Comparison of ENCODE assay signal across 17 cellular contexts in the genomic region with DNA sequence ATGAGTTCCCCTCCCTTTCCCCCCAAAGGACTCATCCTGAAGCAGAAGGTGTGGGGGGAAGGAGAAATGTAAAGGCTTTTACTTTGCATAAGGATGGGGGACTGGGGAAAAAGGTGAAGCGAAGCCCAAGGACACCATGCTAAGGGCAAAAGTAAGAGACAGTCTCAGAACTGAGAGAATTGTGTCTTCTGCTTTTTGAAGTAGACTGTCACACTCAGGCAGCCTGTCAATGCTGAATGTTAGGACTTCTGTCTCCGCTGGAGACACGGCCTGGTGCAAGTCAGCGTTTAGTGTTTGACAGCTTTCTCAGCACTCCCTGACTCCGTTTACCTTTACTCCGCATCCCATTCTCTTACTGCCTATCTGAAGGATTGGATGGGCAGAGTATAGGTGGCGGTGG.
"Had no signal": no experiment of that assay in that cellular context is flagged by ENCODE, and none has a peak within 500 bp of the region (broad histone marks: within the 10 kb centered on the region; RNA-seq: fewer than 3 reads in every experiment).

No MANE protein-coding gene starts in this region.

- H3K9me3 Mint-ChIP-seq: dendritic cell treated with granulocyte-macrophage colony-stimulating factor and Interleukin-4, amounts not matched to agents 40 ng/mL and 50 ng/mL, for 4 days; memory B cell; mesothelial cell of epicardium; natural killer cell had no signal

- H3K4me1 ChIP-seq: gastroesophageal sphincter, psoas muscle, right lobe of liver had no signal

- DNase-seq: esophagus squamous epithelium; foreskin fibroblast; glutamatergic neuron; islet precursor cell; left ventricle myocardium inferior; lower lobe of right lung; natural killer cell; psoas muscle; retina; stimulated activated CD4-positive, alpha-beta T cell treated with anti-CD3 and anti-CD28 coated beads, Interleukin-4, amount 100 ng/mL, for 1 hour; stimulated activated naive CD4-positive, alpha-beta T cell; trophoblast cell had no signal

- H3K9me3 ChIP-seq: esophagus squamous epithelium, gastroesophageal sphincter, left ventricle myocardium inferior, lower lobe of right lung, psoas muscle, right lobe of liver had no signal

- H3K27me3 ChIP-seq: esophagus squamous epithelium, gastroesophageal sphincter, right lobe of liver had no signal

- H3K4me3 Mint-ChIP-seq: dendritic cell treated with granulocyte-macrophage colony-stimulating factor and Interleukin-4, amounts not matched to agents 40 ng/mL and 50 ng/mL, for 4 days; memory B cell; mesothelial cell of epicardium; natural killer cell had no signal

- H3K4me3 ChIP-seq: esophagus squamous epithelium, gastroesophageal sphincter, left ventricle myocardium inferior, lower lobe of right lung, psoas muscle, right lobe of liver had no signal

- ATAC-seq: gastroesophageal sphincter, lower lobe of right lung, natural killer cell, psoas muscle, right lobe of liver had no signal

- H3K27ac Mint-ChIP-seq: dendritic cell treated with granulocyte-macrophage colony-stimulating factor and Interleukin-4, amounts not matched to agents 40 ng/mL and 50 ng/mL, for 4 days; memory B cell; mesothelial cell of epicardium; natural killer cell had no signal

- H3K4me1 Mint-ChIP-seq: memory B cell, mesothelial cell of epicardium had no signal

- H3K27ac ChIP-seq: esophagus squamous epithelium, gastroesophageal sphincter, left ventricle myocardium inferior, lower lobe of right lung, psoas muscle, right lobe of liver had no signal

- H3K27me3 Mint-ChIP-seq: dendritic cell treated with granulocyte-macrophage colony-stimulating factor and Interleukin-4, amounts not matched to agents 40 ng/mL and 50 ng/mL, for 4 days; memory B cell had no signal
